22 cellular contexts compared by ENCODE assay signal in genomic region chr6:162615016-162615717, GRCh38.
DNase-seq lines count a peak whose midpoint lies in the region; ATAC-seq, FAIRE-seq and TF ChIP-seq lines count a peak whose summit lies in the region.
"Had no signal": no experiment of that assay in that cellular context is flagged by ENCODE, and none has a peak within 500 bp of the region (broad histone marks: within the 10 kb centered on the region; RNA-seq: fewer than 3 reads in every experiment).

No MANE protein-coding gene starts in this region.

- DNase-seq in SIG-M5 treated with dmso at 0.1 percent for 504 hours (lab: John Stamatoyannopoulos, UW; ENCODE audit: unreplicated experiment) (peak; percentile 35), SIG-M5 (lab: John Stamatoyannopoulos, UW) (no peak), adipocyte (ENCODE audit: low read depth) (peak; percentile 3), heart right ventricle (no peak), skeletal muscle cell (ENCODE audit: low read depth) (peak; percentile 9), NOMO-1 treated with dmso at 0.1 percent for 144 hours (lab: John Stamatoyannopoulos, UW; ENCODE audit: unreplicated experiment) (no peak), erythroblast (lab: John Stamatoyannopoulos, UW) (no peak), GM12891 (ENCODE audit: insufficient read length, low spot score) (no peak)
- DNase-seq: activated CD4-positive, CD25-positive, alpha-beta regulatory T cell; activated CD8-positive, alpha-beta T cell treated with anti-CD3 and anti-CD28 coated beads for 36 hours; activated naive CD4-positive, alpha-beta T cell; activated T-cell treated with anti-CD3 and anti-CD28 coated beads, Interleukin-2, amount 50 U/mL, for 1 hour; amygdala; Calu3; NCI-H1436 treated with DMSO at 0.1 percent for 48 hours had no signal

- no peak for FAIRE-seq in GM12891 (lab: Jason Lieb, UNC)
- FAIRE-seq: A204.1, HTR-8/SVneo had no signal

- no peaks in the 10 kb centered on the region for H3K27me3 ChIP-seq in adipocyte (replicated peaks; ENCODE audit: control insufficient read depth, insufficient read depth, low read length)
- H3K27me3 ChIP-seq in heart right ventricle = no peaks in the 10 kb centered on the region
- H3K27me3 ChIP-seq: BLaER1 treated with 17β-estradiol and CSF1 and Interleukin-3, amounts not matched to agents 10 nM and 100 nM; suprapubic skin; vagina had no signal

- 76 to 86% methylated on average over 2 of the region's 2 CpGs for WGBS in heart right ventricle, 2 donors

- H3K4me3 ChIP-seq in adipocyte (ENCODE audit: low read length) (peak overlapping the region; percentile 38), heart right ventricle (no peak overlapping the region), skeletal muscle cell (ENCODE audit: low read depth, low read length) (no peak overlapping the region)
- H3K4me3 ChIP-seq: BLaER1 treated with 17β-estradiol and CSF1 and Interleukin-3, amounts not matched to agents 10 nM and 100 nM; SK-N-MC; suprapubic skin; vagina had no signal

- ATAC-seq in heart right ventricle = peak in 5 of 8 donors; percentile 43 to 91 (median 55)
- ATAC-seq: activated CD8-positive, alpha-beta T cell treated with anti-CD3 and anti-CD28 coated beads for 36 hours; HCT116 had no signal

- H3K27ac ChIP-seq in heart right ventricle = no peak overlapping the region
- H3K27ac ChIP-seq: BLaER1 treated with 17β-estradiol and CSF1 and Interleukin-3, amounts not matched to agents 10 nM and 100 nM; SK-N-MC; suprapubic skin; vagina had no signal

- H3K4me1 ChIP-seq in adipocyte (ENCODE audit: control insufficient read depth, insufficient read depth, low read length) (peaks cover 44% of the 10 kb centered on the region), heart right ventricle (peaks cover 0 to 10% (median 5%) of the 10 kb centered on the region in 9 donors)

- no peaks in the 10 kb centered on the region for H3K9me3 ChIP-seq in adipocyte (ENCODE audit: control insufficient read depth, low read length)
- no peaks in the 10 kb centered on the region for H3K9me3 ChIP-seq in heart right ventricle
- H3K9me3 ChIP-seq: BLaER1 treated with 17β-estradiol and CSF1 and Interleukin-3, amounts not matched to agents 10 nM and 100 nM; suprapubic skin; vagina had no signal

- TF ChIP-seq CTCF in heart right ventricle (IDR thresholded peaks at IDR 0.05) = no peak

- TF ChIP-seq POLR2A in erythroblast (IDR thresholded peaks at IDR 0.05; ENCODE audit: low read length) = no peak
- TF ChIP-seq POLR2A in GM12891 (IDR thresholded peaks at IDR 0.05; ENCODE audit: low read depth, low read length) = no peak

- H3K9ac ChIP-seq in adipocyte (ENCODE audit: low read length) = peak overlapping the region; percentile 27
- H3K9ac ChIP-seq: BLaER1 treated with 17β-estradiol and CSF1 and Interleukin-3, amounts not matched to agents 10 nM and 100 nM had no signal

- no peaks in the 10 kb centered on the region for H3K36me3 ChIP-seq in adipocyte (ENCODE audit: control insufficient read depth, insufficient read depth, low read length, severe bottlenecking)
- H3K36me3 ChIP-seq in heart right ventricle = no peaks in the 10 kb centered on the region
- H3K36me3 ChIP-seq: BLaER1 treated with 17β-estradiol and CSF1 and Interleukin-3, amounts not matched to agents 10 nM and 100 nM; suprapubic skin; vagina had no signal

- intact Hi-C loops in heart right ventricle (cut with DNase I) = loop anchor here in 3 of 10 donors (10.0 kb wide), 1 partner anchor 110 kb away; the partner anchor contains the start of genes PACRG (in 3 of the 3) and PRKN (in 3 of the 3)

TF ChIP-seq in GM12891, 5 proteins besides CTCF, POLR2A, EP300 and RAD21:
- TF ChIP-seq POLR2AphosphoS5 (IDR thresholded peaks at IDR 0.05; ENCODE audit: low read depth, low read length) (no peak), PAX5 (IDR thresholded peaks at IDR 0.05; ENCODE audit: insufficient read depth, low read length, severe bottlenecking) (no peak), POU2F2 (IDR thresholded peaks at IDR 0.05; ENCODE audit: low read depth, low read length) (no peak), TAF1 (IDR thresholded peaks at IDR 0.05; ENCODE audit: low read depth, low read length) (no peak), SPI1 (IDR thresholded peaks at IDR 0.05; ENCODE audit: low read depth, low read length) (no peak)

Comparison
In these comparisons a context has a peak if more than half of its experiments do, and no peak if none do; other contexts are left out.
1. DNase-seq: peak in SIG-M5 treated with dmso at 0.1 percent for 504 hours (single experiment), adipocyte (single experiment) and skeletal muscle cell (single experiment); none in SIG-M5 (single experiment), heart right ventricle (0 of 2), NOMO-1 treated with dmso at 0.1 percent for 144 hours (single experiment), erythroblast (0 of 2) and GM12891 (single experiment).